Comparison of ENCODE assay signal across 9 cellular contexts in genomic region chr17:19379306-19380075, GRCh38. TPM values are rescaled to one million over a fixed set of nuclear protein-coding genes. Genes with fewer than 3 reads are reported as not detected.
DNase-seq lines count a peak whose midpoint lies in the region; ATAC-seq and TF ChIP-seq lines count a peak whose summit lies in the region.
"Had no signal": no experiment of that assay in that cellular context is flagged by ENCODE, and none has a peak within 500 bp of the region (broad histone marks: within the 10 kb centered on the region; RNA-seq: fewer than 3 reads in every experiment).

No MANE protein-coding gene starts in this region.

- peaks cover 0 to under 1% (median 0%) of the 10 kb centered on the region in 11 experiments; a peak in 1 of 22 replicates for H3K27me3 ChIP-seq in BLaER1 treated with 17β-estradiol and CSF1 and Interleukin-3, amounts not matched to agents 10 nM and 100 nM
- H3K27me3 ChIP-seq in endocrine pancreas (ENCODE audit: control insufficient read depth, insufficient read depth, low read length) (no peaks in the 10 kb centered on the region), neural progenitor cell (no peaks in the 10 kb centered on the region)

- H3K4me1 ChIP-seq in BLaER1 treated with 17β-estradiol and CSF1 and Interleukin-3, amounts not matched to agents 10 nM and 100 nM: peaks cover 27 to 41% (median 32%) of the 10 kb centered on the region in 10 experiments
- H3K4me1 ChIP-seq in endocrine pancreas (ENCODE audit: control insufficient read depth, insufficient read depth, low read length): no peaks in the 10 kb centered on the region
- H3K4me1 ChIP-seq in neural progenitor cell: peaks cover 4% of the 10 kb centered on the region

- peak overlapping the region; percentile 85 to 100 (median 98) for H3K4me2 ChIP-seq in BLaER1 treated with 17β-estradiol and CSF1 and Interleukin-3, amounts not matched to agents 10 nM and 100 nM
- H3K4me2 ChIP-seq in neural progenitor cell: peak overlapping the region; percentile 94

- H3F3A ChIP-seq in neural progenitor cell (ENCODE audit: low read depth): peaks cover 23% of the 10 kb centered on the region

- DNase-seq in NB4 (ENCODE audit: low read depth) (no peak), neural progenitor cell (ENCODE audit: low spot score) (no peak), NCI-H128 (lab: John Stamatoyannopoulos, UW; ENCODE audit: unreplicated experiment) (no peak), cerebellum (ENCODE audit: low spot score) (no peak)

- H3K36me3 Mint-ChIP-seq in neural progenitor cell: peaks cover 30% of the 10 kb centered on the region

- peaks cover 0 to 54% (median 24%) of the 10 kb centered on the region in 11 experiments; a peak in 11 of 22 replicates for H4K20me1 ChIP-seq in BLaER1 treated with 17β-estradiol and CSF1 and Interleukin-3, amounts not matched to agents 10 nM and 100 nM
- peaks cover 20% of the 10 kb centered on the region for H4K20me1 ChIP-seq in neural progenitor cell (ENCODE audit: low read depth)

- peaks cover 11% of the 10 kb centered on the region for H3K27me3 Mint-ChIP-seq in neural progenitor cell (ENCODE audit: insufficient read depth, low read depth)

- peak overlapping the region in 7 of 11 experiments; percentile 66 to 94 (median 76); a peak in 9 of 22 replicates for H3K27ac ChIP-seq in BLaER1 treated with 17β-estradiol and CSF1 and Interleukin-3, amounts not matched to agents 10 nM and 100 nM
- H3K27ac ChIP-seq in neural progenitor cell: no peak overlapping the region

- no peaks in the 10 kb centered on the region for H3K9me3 ChIP-seq in BLaER1 treated with 17β-estradiol and CSF1 and Interleukin-3, amounts not matched to agents 10 nM and 100 nM (replicated peaks in 1 of 11)
- H3K9me3 ChIP-seq in endocrine pancreas (ENCODE audit: control insufficient read depth, low read length): no peaks in the 10 kb centered on the region
- no peaks in the 10 kb centered on the region for H3K9me3 ChIP-seq in neural progenitor cell (ENCODE audit: low read depth)

- H3K36me3 ChIP-seq in BLaER1 treated with 17β-estradiol and CSF1 and Interleukin-3, amounts not matched to agents 10 nM and 100 nM: peaks cover 33 to 53% (median 47%) of the 10 kb centered on the region in 11 experiments
- H3K36me3 ChIP-seq in endocrine pancreas (ENCODE audit: control insufficient read depth, insufficient read depth, low read length): no peaks in the 10 kb centered on the region
- H3K36me3 ChIP-seq in neural progenitor cell: peaks cover 4% of the 10 kb centered on the region

- peaks cover 23% of the 10 kb centered on the region for H3K4me1 Mint-ChIP-seq in neural progenitor cell

- peak overlapping the region; percentile 68 to 93 (median 80) for H3K4me3 ChIP-seq in BLaER1 treated with 17β-estradiol and CSF1 and Interleukin-3, amounts not matched to agents 10 nM and 100 nM
- peak overlapping the region; percentile 76 for H3K4me3 ChIP-seq in NB4 (ENCODE audit: low read depth, low read length)
- H3K4me3 ChIP-seq in endocrine pancreas (ENCODE audit: control insufficient read depth, insufficient read depth, low read length): no peak overlapping the region
- peak overlapping the region; percentile 84 for H3K4me3 ChIP-seq in neural progenitor cell

- no peak overlapping the region for H3K27ac Mint-ChIP-seq in neural progenitor cell

- ATAC-seq in HG03469 (IDR thresholded peaks at IDR 0.05; ENCODE audit: unreplicated experiment) (no peak), GM18519 (IDR thresholded peaks at IDR 0.05; ENCODE audit: low FRiP score, unreplicated experiment) (no peak)

- H3K9me3 Mint-ChIP-seq in neural progenitor cell: no peaks in the 10 kb centered on the region

- no peak overlapping the region for H2AFZ ChIP-seq in neural progenitor cell (replicated peaks)

- H3K4me3 Mint-ChIP-seq in neural progenitor cell: peak overlapping the region; percentile 96

- no peak for TF ChIP-seq CTCF in NB4 (IDR thresholded peaks at IDR 0.05; ENCODE audit: low read depth, low read length)
- TF ChIP-seq CTCF in neural progenitor cell (IDR thresholded peaks at IDR 0.05): no peak

- peak overlapping the region; percentile 81 to 90 (median 86); a peak in 21 of 22 replicates for H3K9ac ChIP-seq in BLaER1 treated with 17β-estradiol and CSF1 and Interleukin-3, amounts not matched to agents 10 nM and 100 nM
- peak overlapping the region; percentile 82 for H3K9ac ChIP-seq in endocrine pancreas (ENCODE audit: control insufficient read depth, insufficient read depth, low read length)
- peak overlapping the region; percentile 57 for H3K9ac ChIP-seq in neural progenitor cell

- no peak for TF ChIP-seq POLR2A in NB4 (IDR thresholded peaks at IDR 0.05; ENCODE audit: extremely low read depth, insufficient read length)

- H3K79me2 ChIP-seq in neural progenitor cell (ENCODE audit: low read depth): peaks cover 53% of the 10 kb centered on the region

RNA-seq across cellular contexts. Expression of gene MAPK7, which starts 1.2 kb away (rescaled TPM):
- total RNA-seq in neural progenitor cell (ENCODE audit: low replicate concordance) (12.2 and 20.7 TPM in 2 replicates), cerebellum (19.2 TPM)

RNA-seq across cellular contexts. Expression of gene MFAP4, which starts 7.5 kb away (rescaled TPM):
- 0.22 TPM in 1 of 2 replicates, not detected in the other for total RNA-seq in neural progenitor cell (ENCODE audit: low replicate concordance)
- total RNA-seq in cerebellum: 2.7 TPM
- total RNA-seq: SK-MEL-5 had no signal

RNA-seq across cellular contexts. Expression of gene B9D1, which starts 17.0 kb away (rescaled TPM):
- total RNA-seq in neural progenitor cell (ENCODE audit: low replicate concordance) (15.1 and 43.0 TPM in 2 replicates), cerebellum (13.8 TPM)

RNA-seq across cellular contexts. Expression of gene RNF112, which starts 31.5 kb away (rescaled TPM):
- 0.86 and 1.8 TPM in 2 replicates for total RNA-seq in neural progenitor cell (ENCODE audit: low replicate concordance)
- 16.9 TPM for total RNA-seq in cerebellum
- total RNA-seq: SK-MEL-5 had no signal
